In genomic region chr19:2307518-2308012, GRCh38 we compare ENCODE assay signal across 20 cellular contexts. TPM values are rescaled to one million over a fixed set of nuclear protein-coding genes. Genes with fewer than 3 reads are reported as not detected.
DNase-seq lines count a peak whose midpoint lies in the region; ATAC-seq and TF ChIP-seq lines count a peak whose summit lies in the region.
"Had no signal": no experiment of that assay in that cellular context is flagged by ENCODE, and none has a peak within 500 bp of the region (broad histone marks: within the 10 kb centered on the region; RNA-seq: fewer than 3 reads in every experiment).

No MANE protein-coding gene starts in this region.

- no peak for DNase-seq in left ventricle myocardium inferior
- no peak for DNase-seq in heart right ventricle
- DNase-seq in NCI-H526 (lab: John Stamatoyannopoulos, UW) = no peak
- no peak for DNase-seq in central memory CD4-positive, alpha-beta T cell
- DNase-seq in DMS 273 (lab: John Stamatoyannopoulos, UW; ENCODE audit: unreplicated experiment) = no peak
- DNase-seq: activated CD4-positive, alpha-beta T cell treated with anti-CD3 and anti-CD28 coated beads for 36 hours; aorta; DMS153; effector memory CD8-positive, alpha-beta T cell; Karpas-422; NCI-H526 treated with DMSO at 0.1 percent for 48 hours; stimulated activated CD4-positive, alpha-beta T cell treated with anti-CD3 and anti-CD28 coated beads, Interleukin-12 subunit alpha, Interleukin-12 subunit beta, amount 100 ng/mL, for 4 hours; SW 1271 had no signal

- H3K27ac ChIP-seq in left ventricle myocardium inferior (replicated peaks) = no peak overlapping the region
- no peak overlapping the region for H3K27ac ChIP-seq in heart right ventricle
- peak overlapping the region; percentile 53; the same call in 1 of the 2 replicates for H3K27ac ChIP-seq in VCaP
- H3K27ac ChIP-seq: neutrophil had no signal

- intact Hi-C loops in left ventricle myocardium inferior (cut with micrococcal nuclease) (no loop called here), heart right ventricle (cut with DNase I) (no loop called here)

- H3K4me1 ChIP-seq in left ventricle myocardium inferior (peaks cover 7% of the 10 kb centered on the region), heart right ventricle (peaks cover 0 to 14% (median 2%) of the 10 kb centered on the region in 9 donors), iPS-15b (ENCODE audit: control insufficient read depth, insufficient read depth, low read length) (no peaks in the 10 kb centered on the region)

- H3K4me3 ChIP-seq in left ventricle myocardium inferior = peak overlapping the region; percentile 11
- H3K4me3 ChIP-seq in heart right ventricle = no peak overlapping the region
- peak overlapping the region; percentile 8 for H3K4me3 ChIP-seq in iPS-15b (ENCODE audit: low read depth, low read length)
- H3K4me3 ChIP-seq: GM12878 had no signal

- H3K27me3 ChIP-seq in left ventricle myocardium inferior (ENCODE audit: low read depth) (peaks cover 86% of the 10 kb centered on the region), heart right ventricle (peaks cover 0 to 89% (median 71%) of the 10 kb centered on the region in 7 donors), iPS-15b (ENCODE audit: control insufficient read depth, insufficient read depth, low read length) (peaks cover 15% of the 10 kb centered on the region)

- H3K9ac ChIP-seq in iPS-15b (ENCODE audit: low read depth, low read length) = no peak overlapping the region

- no peaks in the 10 kb centered on the region for H3K9me3 ChIP-seq in left ventricle myocardium inferior (replicated peaks)
- H3K9me3 ChIP-seq in heart right ventricle = no peaks in the 10 kb centered on the region
- H3K9me3 ChIP-seq in iPS-15b (ENCODE audit: control insufficient read depth, insufficient read depth, low read length) = no peaks in the 10 kb centered on the region
- H3K9me3 ChIP-seq: neutrophil had no signal

- H3K36me3 ChIP-seq in left ventricle myocardium inferior (no peaks in the 10 kb centered on the region), heart right ventricle (no peaks in the 10 kb centered on the region), iPS-15b (ENCODE audit: control insufficient read depth, insufficient read depth, low read length) (no peaks in the 10 kb centered on the region)
- H3K36me3 ChIP-seq: neutrophil had no signal

- no peak for TF ChIP-seq CTCF in left ventricle myocardium inferior (IDR thresholded peaks at IDR 0.05; ENCODE audit: borderline replicate concordance)
- no peak for TF ChIP-seq CTCF in heart right ventricle (IDR thresholded peaks at IDR 0.05)
- no peak for TF ChIP-seq CTCF in VCaP (conservative IDR thresholded peaks at IDR 0.05)

- ATAC-seq in heart right ventricle (no peak), GM21423 (IDR thresholded peaks at IDR 0.05; ENCODE audit: unreplicated experiment) (no peak)
- ATAC-seq: activated CD4-positive, alpha-beta T cell treated with anti-CD3 and anti-CD28 coated beads for 36 hours; GM12878 had no signal

- WGBS in heart right ventricle, 2 donors = 19 to 24% methylated on average over 32 to 33 of the region's 33 CpGs

RNA-seq across cellular contexts. Expression of gene LINGO3, which starts 0.4 kb away (rescaled TPM):
- total RNA-seq in left ventricle myocardium inferior = not detected
- not detected for total RNA-seq in heart right ventricle
- polyA plus RNA-seq in heart right ventricle = not detected
- total RNA-seq: activated CD4-positive, alpha-beta T cell treated with anti-CD3 and anti-CD28 coated beads for 36 hours; aorta had no signal

RNA-seq across cellular contexts. Expression of gene LSM7, which starts 20.8 kb away (rescaled TPM):
- total RNA-seq in left ventricle myocardium inferior = 41.1 TPM
- total RNA-seq in heart right ventricle = 10 to 100 TPM; 29.0 to 48.6 (median 35.2) TPM
- 100 to 1,000 TPM; 209 to 277 TPM for polyA plus RNA-seq in heart right ventricle

RNA-seq across cellular contexts. Expression of gene SPPL2B, which starts 20.9 kb away (rescaled TPM):
- total RNA-seq in left ventricle myocardium inferior = 26.2 TPM
- total RNA-seq in heart right ventricle = 10 to 100 TPM; 18.7 to 34.1 (median 21.2) TPM
- 10 to 100 TPM; 17.8 to 69.7 TPM for polyA plus RNA-seq in heart right ventricle

RNA-seq across cellular contexts. Expression of gene PEAK3, which starts 25.6 kb away (rescaled TPM):
- total RNA-seq in left ventricle myocardium inferior = 0.77 TPM
- 1 to 10 TPM in 1 of 10 donors, under 1 TPM in 9; 0.11 to 1.1 (median 0.22) TPM for total RNA-seq in heart right ventricle
- under 1 TPM; 0.13 to 0.22 TPM for polyA plus RNA-seq in heart right ventricle
- total RNA-seq: activated CD4-positive, alpha-beta T cell treated with anti-CD3 and anti-CD28 coated beads for 36 hours; cerebellum had no signal

RNA-seq across cellular contexts. Expression of gene JSRP1, which starts 51.3 kb away (rescaled TPM):
- 0.36 TPM for total RNA-seq in left ventricle myocardium inferior
- under 1 TPM in 3 of 10 donors, not detected in 7; 0.31 to 0.72 (median 0.45) TPM for total RNA-seq in heart right ventricle
- under 1 TPM in 1 of 2 donors, not detected in 1; 0.29 TPM for polyA plus RNA-seq in heart right ventricle
- total RNA-seq: cerebellum, lower leg skin had no signal

Comparison
In these comparisons a context has a peak if more than half of its experiments do, and no peak if none do; other contexts are left out.
1. H3K4me3 ChIP-seq: peak in left ventricle myocardium inferior (single experiment) and iPS-15b (single experiment); none in heart right ventricle (0 of 10).